Comparison of ENCODE assay signal across 16 cellular contexts in the genomic region with DNA sequence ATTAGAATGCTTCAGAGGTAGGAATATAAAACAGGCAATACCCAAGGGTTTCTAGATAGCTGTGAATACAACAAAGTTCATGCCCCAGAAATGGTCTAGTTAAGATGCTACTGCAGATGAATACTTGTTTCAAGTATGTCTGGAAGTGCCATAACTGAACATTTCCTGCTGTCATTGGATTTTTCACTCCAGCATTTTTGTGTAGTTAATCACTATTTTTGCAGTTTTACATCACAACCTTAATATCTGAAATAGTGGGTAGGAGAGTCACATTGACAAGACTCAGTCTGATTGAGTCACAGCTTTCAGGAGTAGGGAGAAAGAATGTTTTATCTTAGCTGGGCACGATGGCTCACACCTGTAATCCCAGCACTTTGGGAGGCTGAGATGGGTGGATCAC.
DNase-seq lines count a peak whose midpoint lies in the region; ATAC-seq and TF ChIP-seq lines count a peak whose summit lies in the region.
"Had no signal": no experiment of that assay in that cellular context is flagged by ENCODE, and none has a peak within 500 bp of the region (broad histone marks: within the 10 kb centered on the region; RNA-seq: fewer than 3 reads in every experiment).

No MANE protein-coding gene starts in this region.

- no peaks in the 10 kb centered on the region for H4K20me1 ChIP-seq in smooth muscle cell (ENCODE audit: low read depth)

- peak overlapping the region; percentile 54 for H3K27ac ChIP-seq in smooth muscle cell (ENCODE audit: low read depth)
- H3K27ac ChIP-seq: body of pancreas, heart left ventricle, suprapubic skin had no signal

- no peaks in the 10 kb centered on the region for H3K9me3 ChIP-seq in smooth muscle cell (replicated peaks; ENCODE audit: low read depth)
- H3K9me3 ChIP-seq: body of pancreas, heart left ventricle, suprapubic skin had no signal

- H3K36me3 ChIP-seq in smooth muscle cell (ENCODE audit: low read depth) = no peaks in the 10 kb centered on the region
- H3K36me3 ChIP-seq: heart left ventricle, suprapubic skin had no signal

- WGBS in smooth muscle cell (ENCODE audit: low lambda C conversion rate) = 19% methylated on average over 1 of the region's 1 CpG

- TF ChIP-seq CTCF in fibroblast of pulmonary artery (IDR thresholded peaks at IDR 0.05; ENCODE audit: low read length, missing control alignments) (no peak), smooth muscle cell (IDR thresholded peaks at IDR 0.05; ENCODE audit: borderline replicate concordance, insufficient read depth, poor library complexity, severe bottlenecking) (no peak)

- H3K4me2 ChIP-seq in smooth muscle cell = peak overlapping the region; percentile 4

- H3K9ac ChIP-seq in smooth muscle cell (ENCODE audit: low read depth) = no peak overlapping the region

- no peak overlapping the region for H2AFZ ChIP-seq in smooth muscle cell (ENCODE audit: low read depth)

- DNase-seq in GM04503 (ENCODE audit: low read depth) = peak; percentile 74
- DNase-seq in fibroblast of pulmonary artery (ENCODE audit: low read depth) = peak; percentile 72
- DNase-seq in smooth muscle cell (lab: John Stamatoyannopoulos, UW; ENCODE audit: unreplicated experiment) = no peak
- DNase-seq in stimulated activated CD4-positive, alpha-beta T cell treated with anti-CD3 and anti-CD28 coated beads, Interleukin-4, amount 100 ng/mL, for 4 hours = no peak
- DNase-seq: body of pancreas; CD4-positive, alpha-beta T cell; endodermal cell; heart left ventricle; left colon; NCI-H1436; NCI-H510A treated with DMSO at 0.1 percent for 48 hours had no signal

- no peak overlapping the region for H3K4me3 ChIP-seq in fibroblast of pulmonary artery (replicated peaks; ENCODE audit: low read depth, low read length)
- no peak overlapping the region for H3K4me3 ChIP-seq in smooth muscle cell
- H3K4me3 ChIP-seq: body of pancreas, heart left ventricle, K562, suprapubic skin had no signal

- no peaks in the 10 kb centered on the region for H3K4me1 ChIP-seq in smooth muscle cell (ENCODE audit: low read depth)
- H3K4me1 ChIP-seq: body of pancreas, suprapubic skin had no signal

- no peaks in the 10 kb centered on the region for H3K27me3 ChIP-seq in smooth muscle cell (ENCODE audit: low read depth)
- H3K27me3 ChIP-seq: body of pancreas, heart left ventricle, suprapubic skin had no signal

- ATAC-seq in SK-N-SH treated with all-trans-retinoic acid at 6 μM for 48 hours (peak; percentile 83), GM21423 (IDR thresholded peaks at IDR 0.05; ENCODE audit: unreplicated experiment) (no peak), HG02798 (IDR thresholded peaks at IDR 0.05; ENCODE audit: poor library complexity, unreplicated experiment) (no peak)
- ATAC-seq: body of pancreas, heart left ventricle, K562, left colon had no signal

- H3F3A ChIP-seq in smooth muscle cell (ENCODE audit: low read depth) = no peaks in the 10 kb centered on the region

- H3K79me2 ChIP-seq in smooth muscle cell (ENCODE audit: low read depth) = no peaks in the 10 kb centered on the region

TF ChIP-seq in SK-N-SH treated with all-trans-retinoic acid at 6 μM for 48 hours, 23 proteins besides CTCF, POLR2A, EP300 and RAD21 (continues in another document):
- TF ChIP-seq, protein P1, sequence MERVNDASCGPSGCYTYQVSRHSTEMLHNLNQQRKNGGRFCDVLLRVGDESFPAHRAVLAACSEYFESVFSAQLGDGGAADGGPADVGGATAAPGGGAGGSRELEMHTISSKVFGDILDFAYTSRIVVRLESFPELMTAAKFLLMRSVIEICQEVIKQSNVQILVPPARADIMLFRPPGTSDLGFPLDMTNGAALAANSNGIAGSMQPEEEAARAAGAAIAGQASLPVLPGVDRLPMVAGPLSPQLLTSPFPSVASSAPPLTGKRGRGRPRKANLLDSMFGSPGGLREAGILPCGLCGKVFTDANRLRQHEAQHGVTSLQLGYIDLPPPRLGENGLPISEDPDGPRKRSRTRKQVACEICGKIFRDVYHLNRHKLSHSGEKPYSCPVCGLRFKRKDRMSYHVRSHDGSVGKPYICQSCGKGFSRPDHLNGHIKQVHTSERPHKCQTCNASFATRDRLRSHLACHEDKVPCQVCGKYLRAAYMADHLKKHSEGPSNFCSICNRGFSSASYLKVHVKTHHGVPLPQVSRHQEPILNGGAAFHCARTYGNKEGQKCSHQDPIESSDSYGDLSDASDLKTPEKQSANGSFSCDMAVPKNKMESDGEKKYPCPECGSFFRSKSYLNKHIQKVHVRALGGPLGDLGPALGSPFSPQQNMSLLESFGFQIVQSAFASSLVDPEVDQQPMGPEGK (CRISPR knock-in tag; IDR thresholded peaks at IDR 0.05; ENCODE audit: borderline replicate concordance) = no peak
- TF ChIP-seq ZNF70 (CRISPR knock-in tag; IDR thresholded peaks at IDR 0.05) = no peak
- no peak for TF ChIP-seq OSR1 (CRISPR knock-in tag; IDR thresholded peaks at IDR 0.05)
- TF ChIP-seq GLIS3 (CRISPR knock-in tag; IDR thresholded peaks at IDR 0.05) = no peak
- TF ChIP-seq RARB (CRISPR knock-in tag; IDR thresholded peaks at IDR 0.05) = no peak
- no peak for TF ChIP-seq TOX (CRISPR knock-in tag; IDR thresholded peaks at IDR 0.05; ENCODE audit: borderline replicate concordance)
- no peak for TF ChIP-seq ESRRG (CRISPR knock-in tag; IDR thresholded peaks at IDR 0.05)
- no peak for TF ChIP-seq SNAI2 (CRISPR knock-in tag; IDR thresholded peaks at IDR 0.05)
- no peak for TF ChIP-seq ZFP3 (CRISPR knock-in tag; IDR thresholded peaks at IDR 0.05)
- no peak for TF ChIP-seq PPARA (CRISPR knock-in tag; IDR thresholded peaks at IDR 0.05; ENCODE audit: borderline replicate concordance)
- no peak for TF ChIP-seq ZNF8 (CRISPR knock-in tag; IDR thresholded peaks at IDR 0.05)
- TF ChIP-seq CSDC2 (CRISPR knock-in tag; IDR thresholded peaks at IDR 0.05) = no peak
- TF ChIP-seq, protein P2, sequence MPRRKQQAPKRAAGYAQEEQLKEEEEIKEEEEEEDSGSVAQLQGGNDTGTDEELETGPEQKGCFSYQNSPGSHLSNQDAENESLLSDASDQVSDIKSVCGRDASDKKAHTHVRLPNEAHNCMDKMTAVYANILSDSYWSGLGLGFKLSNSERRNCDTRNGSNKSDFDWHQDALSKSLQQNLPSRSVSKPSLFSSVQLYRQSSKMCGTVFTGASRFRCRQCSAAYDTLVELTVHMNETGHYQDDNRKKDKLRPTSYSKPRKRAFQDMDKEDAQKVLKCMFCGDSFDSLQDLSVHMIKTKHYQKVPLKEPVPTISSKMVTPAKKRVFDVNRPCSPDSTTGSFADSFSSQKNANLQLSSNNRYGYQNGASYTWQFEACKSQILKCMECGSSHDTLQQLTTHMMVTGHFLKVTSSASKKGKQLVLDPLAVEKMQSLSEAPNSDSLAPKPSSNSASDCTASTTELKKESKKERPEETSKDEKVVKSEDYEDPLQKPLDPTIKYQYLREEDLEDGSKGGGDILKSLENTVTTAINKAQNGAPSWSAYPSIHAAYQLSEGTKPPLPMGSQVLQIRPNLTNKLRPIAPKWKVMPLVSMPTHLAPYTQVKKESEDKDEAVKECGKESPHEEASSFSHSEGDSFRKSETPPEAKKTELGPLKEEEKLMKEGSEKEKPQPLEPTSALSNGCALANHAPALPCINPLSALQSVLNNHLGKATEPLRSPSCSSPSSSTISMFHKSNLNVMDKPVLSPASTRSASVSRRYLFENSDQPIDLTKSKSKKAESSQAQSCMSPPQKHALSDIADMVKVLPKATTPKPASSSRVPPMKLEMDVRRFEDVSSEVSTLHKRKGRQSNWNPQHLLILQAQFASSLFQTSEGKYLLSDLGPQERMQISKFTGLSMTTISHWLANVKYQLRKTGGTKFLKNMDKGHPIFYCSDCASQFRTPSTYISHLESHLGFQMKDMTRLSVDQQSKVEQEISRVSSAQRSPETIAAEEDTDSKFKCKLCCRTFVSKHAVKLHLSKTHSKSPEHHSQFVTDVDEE (CRISPR knock-in tag; IDR thresholded peaks at IDR 0.05) = no peak
- TF ChIP-seq, protein P3, sequence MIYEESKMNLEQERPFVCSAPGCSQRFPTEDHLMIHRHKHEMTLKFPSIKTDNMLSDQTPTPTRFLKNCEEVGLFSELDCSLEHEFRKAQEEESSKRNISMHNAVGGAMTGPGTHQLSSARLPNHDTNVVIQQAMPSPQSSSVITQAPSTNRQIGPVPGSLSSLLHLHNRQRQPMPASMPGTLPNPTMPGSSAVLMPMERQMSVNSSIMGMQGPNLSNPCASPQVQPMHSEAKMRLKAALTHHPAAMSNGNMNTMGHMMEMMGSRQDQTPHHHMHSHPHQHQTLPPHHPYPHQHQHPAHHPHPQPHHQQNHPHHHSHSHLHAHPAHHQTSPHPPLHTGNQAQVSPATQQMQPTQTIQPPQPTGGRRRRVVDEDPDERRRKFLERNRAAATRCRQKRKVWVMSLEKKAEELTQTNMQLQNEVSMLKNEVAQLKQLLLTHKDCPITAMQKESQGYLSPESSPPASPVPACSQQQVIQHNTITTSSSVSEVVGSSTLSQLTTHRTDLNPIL (CRISPR knock-in tag; IDR thresholded peaks at IDR 0.05; ENCODE audit: low read depth) = no peak
- no peak for TF ChIP-seq BACH2 (CRISPR knock-in tag; IDR thresholded peaks at IDR 0.05; ENCODE audit: borderline replicate concordance)
- TF ChIP-seq TCF4 (CRISPR knock-in tag; IDR thresholded peaks at IDR 0.05; ENCODE audit: borderline replicate concordance) = no peak
- TF ChIP-seq, protein P4, sequence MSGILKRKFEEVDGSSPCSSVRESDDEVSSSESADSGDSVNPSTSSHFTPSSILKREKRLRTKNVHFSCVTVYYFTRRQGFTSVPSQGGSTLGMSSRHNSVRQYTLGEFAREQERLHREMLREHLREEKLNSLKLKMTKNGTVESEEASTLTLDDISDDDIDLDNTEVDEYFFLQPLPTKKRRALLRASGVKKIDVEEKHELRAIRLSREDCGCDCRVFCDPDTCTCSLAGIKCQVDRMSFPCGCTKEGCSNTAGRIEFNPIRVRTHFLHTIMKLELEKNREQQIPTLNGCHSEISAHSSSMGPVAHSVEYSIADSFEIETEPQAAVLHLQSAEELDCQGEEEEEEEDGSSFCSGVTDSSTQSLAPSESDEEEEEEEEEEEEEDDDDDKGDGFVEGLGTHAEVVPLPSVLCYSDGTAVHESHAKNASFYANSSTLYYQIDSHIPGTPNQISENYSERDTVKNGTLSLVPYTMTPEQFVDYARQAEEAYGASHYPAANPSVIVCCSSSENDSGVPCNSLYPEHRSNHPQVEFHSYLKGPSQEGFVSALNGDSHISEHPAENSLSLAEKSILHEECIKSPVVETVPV (CRISPR knock-in tag; IDR thresholded peaks at IDR 0.05) = no peak
- TF ChIP-seq ARNTL (CRISPR knock-in tag; IDR thresholded peaks at IDR 0.05; ENCODE audit: borderline replicate concordance, low read depth) = no peak

Comparison
In these comparisons a context has a peak if more than half of its experiments do, and no peak if none do; other contexts are left out.
1. DNase-seq: peak in GM04503 (single experiment) and fibroblast of pulmonary artery (single experiment); none in smooth muscle cell (single experiment) and stimulated activated CD4-positive, alpha-beta T cell treated with anti-CD3 and anti-CD28 coated beads, Interleukin-4, amount 100 ng/mL, for 4 hours (0 of 2).